In genomic region chr9:133701321-133701980, GRCh38 we compare ENCODE assay signal across 9 cellular contexts. TPM values are rescaled to one million over a fixed set of nuclear protein-coding genes. Genes with fewer than 3 reads are reported as not detected.
A peak's percentile ranks its signal among the peaks of the same experiment; 100 is the strongest.
DNase-seq lines count a peak whose midpoint lies in the region; ATAC-seq and TF ChIP-seq lines count a peak whose summit lies in the region.
"Had no signal": no experiment of that assay in that cellular context is flagged by ENCODE, and none has a peak within 500 bp of the region (broad histone marks: within the 10 kb centered on the region; RNA-seq: fewer than 3 reads in every experiment).

No MANE protein-coding gene starts in this region.

- TF ChIP-seq CTCF in dorsolateral prefrontal cortex (IDR thresholded peaks at IDR 0.05 in 54 of 56, conservative IDR thresholded peaks at IDR 0.05 in 2 of 56; ENCODE audit: low read depth in 1 of 56, partially characterized antibody in 56 of 56) (no peak), spleen (IDR thresholded peaks at IDR 0.05 in 8 of 11, conservative IDR thresholded peaks at IDR 0.05 in 3 of 11) (no peak)

- H3K27ac ChIP-seq in dorsolateral prefrontal cortex, result peak overlapping the region in 54 of 59 donors; percentile 1 to 88 (median 74)
- peak overlapping the region in 6 of 8 donors; percentile 48 to 74 (median 60) for H3K27ac ChIP-seq in spleen
- H3K27ac ChIP-seq: neutrophil had no signal

- 41 to 72% (median 48%) methylated on average over 31 to 33 of the region's 33 CpGs for WGBS in spleen, 5 donors

- H3K9me3 Mint-ChIP-seq in activated CD4-positive, alpha-beta memory T cell treated with anti-CD3 and anti-CD28 coated beads for 36 hours, result no peaks in the 10 kb centered on the region

- POLR2A ChIA-PET in activated CD4-positive, alpha-beta memory T cell treated with anti-CD3 and anti-CD28 coated beads for 36 hours (lab: Charles Lee), result interaction anchor here (0.6 to 2.8 kb wide), 5 partner anchors 10 to 83 kb away, joined by 3 to 18 read pairs (median 3); no protein-coding TSS in a partner anchor

- no peak for ATAC-seq in HG03432 (IDR thresholded peaks at IDR 0.05; ENCODE audit: unreplicated experiment)

- H3K4me3 ChIP-seq in dorsolateral prefrontal cortex (peak overlapping the region in 12 of 59 donors; percentile 39 to 60 (median 50)), spleen (peak overlapping the region in 1 of 8 donors; percentile 52)

- H3K4me3 Mint-ChIP-seq in activated CD4-positive, alpha-beta memory T cell treated with anti-CD3 and anti-CD28 coated beads for 36 hours, result peak overlapping the region; percentile 86

- no peaks in the 10 kb centered on the region for H3K27me3 Mint-ChIP-seq in activated CD4-positive, alpha-beta memory T cell treated with anti-CD3 and anti-CD28 coated beads for 36 hours

- in situ Hi-C loops in G401 (cut with HindIII; ENCODE audit: low sequenced_read_pairs), result no loop called here

- no peak for TF ChIP-seq POLR2A in spleen (IDR thresholded peaks at IDR 0.05)

- peaks cover 44% of the 10 kb centered on the region for H3K4me1 Mint-ChIP-seq in activated CD4-positive, alpha-beta memory T cell treated with anti-CD3 and anti-CD28 coated beads for 36 hours (ENCODE audit: low read depth)

- no peaks in the 10 kb centered on the region for H3K9me3 ChIP-seq in spleen
- H3K9me3 ChIP-seq: neutrophil had no signal

- H3K27me3 ChIP-seq in dorsolateral prefrontal cortex (peaks cover 0 to 15% (median 0%) of the 10 kb centered on the region in 45 donors), spleen (replicated peaks in 1 of 7) (peaks cover 0 to 41% (median 11%) of the 10 kb centered on the region in 7 donors)

- H3K4me1 ChIP-seq in spleen, result peaks cover 9 to 38% (median 19%) of the 10 kb centered on the region in 6 donors

- H3K36me3 Mint-ChIP-seq in activated CD4-positive, alpha-beta memory T cell treated with anti-CD3 and anti-CD28 coated beads for 36 hours, result no peaks in the 10 kb centered on the region

- peak; percentile 40 for DNase-seq in G401 (ENCODE audit: low spot score)
- peak; percentile 65 for DNase-seq in activated CD4-positive, alpha-beta memory T cell treated with anti-CD3 and anti-CD28 coated beads for 36 hours
- DNase-seq in dorsolateral prefrontal cortex, result peak; percentile 42 to 91 (median 82)
- peak; percentile 78 for DNase-seq in spleen
- no peak for DNase-seq in NCI-H510A treated with DMSO at 0.1 percent for 48 hours (lab: John Stamatoyannopoulos, UW)
- no peak for DNase-seq in NOMO-1 treated with DMSO at 0.1 percent for 48 hours (lab: John Stamatoyannopoulos, UW; ENCODE audit: unreplicated experiment)
- DNase-seq in NCI-H187 treated with DMSO at 0.1 percent for 48 hours (lab: John Stamatoyannopoulos, UW), result no peak

- no peaks in the 10 kb centered on the region for H3K36me3 ChIP-seq in spleen
- H3K36me3 ChIP-seq: neutrophil had no signal

- CTCF ChIA-PET in activated CD4-positive, alpha-beta memory T cell treated with anti-CD3 and anti-CD28 coated beads for 36 hours (lab: Charles Lee), result interaction anchor here (1.0 to 2.5 kb wide), 7 partner anchors 13 to 292 kb away, joined by 3 to 8 read pairs (median 3); no protein-coding TSS in a partner anchor

- peak overlapping the region; percentile 93 for H3K27ac Mint-ChIP-seq in activated CD4-positive, alpha-beta memory T cell treated with anti-CD3 and anti-CD28 coated beads for 36 hours

- intact Hi-C loops in activated CD4-positive, alpha-beta memory T cell treated with anti-CD3 and anti-CD28 coated beads for 36 hours (cut with micrococcal nuclease), result loop anchor here (1.0 to 5.0 kb wide), 4 partner anchors 18 to 366 kb away; partner anchors contain the start of gene BRD3
- intact Hi-C loops in dorsolateral prefrontal cortex (cut with DNase I), result loop anchor here (1.0 to 10.0 kb wide), 2 partner anchors 89 to 97 kb away; partner anchors contain the start of gene FAM163B (in 1 of the 2)
- intact Hi-C loops in spleen (cut with DNase I; ENCODE audit: low total_unique reads), result no loop called here

RNA-seq across cellular contexts. Expression of gene SARDH, which starts 36.7 kb away (rescaled TPM):
- total RNA-seq in G401 (2014; rRNA removed; shearing (Covaris generic)), result 13.2 and 17.3 TPM in 2 replicates
- total RNA-seq in activated CD4-positive, alpha-beta memory T cell treated with anti-CD3 and anti-CD28 coated beads for 36 hours, result 1 to 10 TPM; 6.5 to 6.6 TPM
- 10 to 100 TPM in 6 of 120 experiments, 1 to 10 TPM in 114; 2.4 to 13.2 (median 6.0) TPM for total RNA-seq in dorsolateral prefrontal cortex
- 1 to 10 TPM; 1.0 to 4.5 (median 3.1) TPM for total RNA-seq in spleen
- 1 to 10 TPM; 1.3 to 1.5 (median 1.5) TPM for polyA plus RNA-seq in spleen

Comparison
In these comparisons a context has a peak if more than half of its experiments do, and no peak if none do; other contexts are left out.
1. DNase-seq: peak in G401 (single experiment), activated CD4-positive, alpha-beta memory T cell treated with anti-CD3 and anti-CD28 coated beads for 36 hours (single experiment), dorsolateral prefrontal cortex (10 of 10) and spleen (single experiment); none in NCI-H510A treated with DMSO at 0.1 percent for 48 hours (single experiment), NOMO-1 treated with DMSO at 0.1 percent for 48 hours (single experiment) and NCI-H187 treated with DMSO at 0.1 percent for 48 hours (single experiment).